28 cellular contexts compared by ENCODE assay signal in the genomic region with DNA sequence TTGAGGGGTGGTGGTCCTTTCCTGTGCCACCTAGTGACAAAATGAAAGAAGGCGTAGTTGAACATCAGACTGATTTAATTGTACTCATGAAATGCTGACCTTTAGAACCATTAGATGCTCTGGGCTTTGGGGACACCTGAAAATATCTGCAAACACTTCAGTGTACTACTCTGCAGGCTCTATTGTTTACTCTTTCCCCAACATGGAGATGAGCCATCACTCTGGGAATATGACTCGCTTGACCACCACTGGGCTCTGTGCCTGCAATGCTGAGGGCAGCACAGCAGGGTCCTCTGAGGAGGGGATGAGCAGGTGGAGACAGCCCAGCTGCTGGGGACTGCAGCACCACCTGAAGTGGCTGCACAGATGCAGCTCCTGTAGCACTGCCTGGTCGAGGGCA.
A peak's percentile ranks its signal among the peaks of the same experiment; 100 is the strongest.
DNase-seq lines count a peak whose midpoint lies in the region; ATAC-seq and TF ChIP-seq lines count a peak whose summit lies in the region.
"Had no signal": no experiment of that assay in that cellular context is flagged by ENCODE, and none has a peak within 500 bp of the region (broad histone marks: within the 10 kb centered on the region; RNA-seq: fewer than 3 reads in every experiment).

No MANE protein-coding gene starts in this region.

- no peak overlapping the region for H3K4me3 ChIP-seq in mucosa of descending colon
- H3K4me3 ChIP-seq: left lung, skin epidermis, suprapubic skin had no signal

- peaks cover 8% of the 10 kb centered on the region for H3K9me3 ChIP-seq in mucosa of descending colon
- H3K9me3 ChIP-seq: suprapubic skin had no signal

- TF ChIP-seq CTCF in mucosa of descending colon (IDR thresholded peaks at IDR 0.05) (no peak), GM20000 (IDR thresholded peaks at IDR 0.05; ENCODE audit: extremely low read depth, missing control alignments) (no peak)

- ATAC-seq in mucosa of descending colon = peak; percentile 71
- ATAC-seq: left lung; stimulated activated effector memory CD8-positive, alpha-beta T cell treated with anti-CD3 and anti-CD28 coated beads, Interleukin-12 subunit alpha, Interleukin-12 subunit beta, amount 100 ng/mL, for 72 hours; WTC11 had no signal

- intact Hi-C loops in mucosa of descending colon (cut with DNase I, micrococcal nuclease) = no loop called here

- no peaks in the 10 kb centered on the region for H3K4me1 ChIP-seq in mucosa of descending colon (ENCODE audit: low read depth)
- H3K4me1 ChIP-seq: left lung, suprapubic skin had no signal

- no peaks in the 10 kb centered on the region for H3K36me3 ChIP-seq in mucosa of descending colon (ENCODE audit: low read depth)
- H3K36me3 ChIP-seq: left lung, suprapubic skin had no signal

- peak; percentile 89 for DNase-seq in DMS53 treated with DMSO at 0.1 percent for 48 hours (lab: John Stamatoyannopoulos, UW; ENCODE audit: unreplicated experiment)
- peak; percentile 18 to 76 for DNase-seq in NCI-H187 (lab: John Stamatoyannopoulos, UW)
- DNase-seq in NCI-H748 (lab: John Stamatoyannopoulos, UW; ENCODE audit: unreplicated experiment) = peak; percentile 90
- no peak for DNase-seq in mucosa of descending colon
- DNase-seq in HCEC 1CT = no peak
- DNase-seq in stimulated activated CD8-positive, alpha-beta memory T cell treated with anti-CD3 and anti-CD28 coated beads, Interleukin-4, amount 100 ng/mL, for 48 hours = no peak
- no peak for DNase-seq in GM20000 (ENCODE audit: low spot score)
- DNase-seq: activated CD4-positive, alpha-beta T cell treated with anti-CD3 and anti-CD28 coated beads, Interleukin-2, amount 50 U/mL, for 4 hours; activated CD8-positive, alpha-beta memory T cell treated with anti-CD3 and anti-CD28 coated beads, Interleukin-2, amount 50 U/mL, for 4 hours; activated naive CD4-positive, alpha-beta T cell treated with anti-CD3 and anti-CD28 coated beads, Interleukin-2, amount 50 U/mL, for 16 hours; amygdala; CD4-positive, CD25-positive, alpha-beta regulatory T cell; cortex of kidney; DND-41; GOT3; hypothalamus; left lung; mesendoderm; NCI-H1436 treated with DMSO at 0.1 percent for 48 hours; NCI-H526; OCI-M1; Right ventricle myocardium superior; stimulated activated CD4-positive, alpha-beta T cell treated with anti-CD3 and anti-CD28 coated beads, Interleukin-2, amount 100 ng/mL, for 24 hours; SW 1271 had no signal

Comparison
In these comparisons a context has a peak if more than half of its experiments do, and no peak if none do; other contexts are left out.
1. DNase-seq: peak in DMS53 treated with DMSO at 0.1 percent for 48 hours (single experiment), NCI-H187 (2 of 2) and NCI-H748 (single experiment); none in mucosa of descending colon (0 of 3), HCEC 1CT (single experiment), stimulated activated CD8-positive, alpha-beta memory T cell treated with anti-CD3 and anti-CD28 coated beads, Interleukin-4, amount 100 ng/mL, for 48 hours (single experiment) and GM20000 (single experiment).